1 cellular context compared by ENCODE assay signal in the genomic region with DNA sequence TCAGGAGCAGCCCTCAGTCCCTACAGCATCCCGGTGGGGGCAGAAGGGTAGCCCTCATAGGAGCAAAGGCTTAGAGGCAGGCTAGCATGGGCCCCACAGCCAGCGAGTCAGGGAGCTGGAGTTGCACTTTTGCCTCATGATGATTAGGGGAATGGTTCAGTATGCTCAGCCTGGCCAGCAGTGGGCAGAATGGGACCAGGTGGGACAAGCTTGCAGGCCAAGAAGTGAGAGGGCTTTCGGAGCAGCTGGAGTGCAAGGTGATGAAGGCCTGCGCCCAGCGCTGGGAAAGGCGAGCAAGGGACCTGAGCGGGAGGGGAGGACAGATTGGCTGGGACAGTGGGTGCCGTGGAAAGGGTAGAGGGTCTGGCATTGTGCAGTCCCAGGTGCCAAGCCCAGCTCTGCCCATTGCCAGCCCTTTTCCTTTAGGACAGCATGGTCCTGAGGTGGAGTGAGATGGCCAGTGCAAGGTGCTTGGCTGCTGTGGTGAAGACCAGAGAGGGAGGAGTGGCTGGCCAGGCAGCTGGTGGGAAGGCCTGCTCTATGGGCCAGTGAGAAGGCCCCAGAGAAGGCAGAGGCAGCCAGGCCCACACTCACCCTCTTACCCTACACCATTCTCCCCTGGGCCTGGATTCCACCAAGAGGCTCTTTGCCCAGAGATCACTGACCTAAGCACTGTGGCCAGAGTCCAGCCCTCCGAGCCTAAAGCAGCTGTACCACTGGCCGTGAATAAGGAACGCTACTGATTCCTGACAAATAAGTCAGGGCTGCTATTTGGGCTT.
TF ChIP-seq lines count a peak whose summit lies in the region.

No MANE protein-coding gene starts in this region.

TF ChIP-seq in GM12878, 131 proteins besides CTCF, POLR2A, EP300 and RAD21 (continued from another document):
- TF ChIP-seq, protein P1, sequence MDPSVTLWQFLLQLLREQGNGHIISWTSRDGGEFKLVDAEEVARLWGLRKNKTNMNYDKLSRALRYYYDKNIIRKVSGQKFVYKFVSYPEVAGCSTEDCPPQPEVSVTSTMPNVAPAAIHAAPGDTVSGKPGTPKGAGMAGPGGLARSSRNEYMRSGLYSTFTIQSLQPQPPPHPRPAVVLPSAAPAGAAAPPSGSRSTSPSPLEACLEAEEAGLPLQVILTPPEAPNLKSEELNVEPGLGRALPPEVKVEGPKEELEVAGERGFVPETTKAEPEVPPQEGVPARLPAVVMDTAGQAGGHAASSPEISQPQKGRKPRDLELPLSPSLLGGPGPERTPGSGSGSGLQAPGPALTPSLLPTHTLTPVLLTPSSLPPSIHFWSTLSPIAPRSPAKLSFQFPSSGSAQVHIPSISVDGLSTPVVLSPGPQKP (IDR thresholded peaks at IDR 0.05; ENCODE audit: low read depth, low read length), result no peak
- TF ChIP-seq MEF2B (IDR thresholded peaks at IDR 0.05; ENCODE audit: partially characterized antibody, poor library complexity, severe bottlenecking), result no peak
- peak; percentile 23; the same call in 1 of the 2 replicates for TF ChIP-seq SMC3 (IDR thresholded peaks at IDR 0.05; ENCODE audit: borderline replicate concordance, low read length)
